8 cellular contexts compared by ENCODE assay signal in the genomic region with DNA sequence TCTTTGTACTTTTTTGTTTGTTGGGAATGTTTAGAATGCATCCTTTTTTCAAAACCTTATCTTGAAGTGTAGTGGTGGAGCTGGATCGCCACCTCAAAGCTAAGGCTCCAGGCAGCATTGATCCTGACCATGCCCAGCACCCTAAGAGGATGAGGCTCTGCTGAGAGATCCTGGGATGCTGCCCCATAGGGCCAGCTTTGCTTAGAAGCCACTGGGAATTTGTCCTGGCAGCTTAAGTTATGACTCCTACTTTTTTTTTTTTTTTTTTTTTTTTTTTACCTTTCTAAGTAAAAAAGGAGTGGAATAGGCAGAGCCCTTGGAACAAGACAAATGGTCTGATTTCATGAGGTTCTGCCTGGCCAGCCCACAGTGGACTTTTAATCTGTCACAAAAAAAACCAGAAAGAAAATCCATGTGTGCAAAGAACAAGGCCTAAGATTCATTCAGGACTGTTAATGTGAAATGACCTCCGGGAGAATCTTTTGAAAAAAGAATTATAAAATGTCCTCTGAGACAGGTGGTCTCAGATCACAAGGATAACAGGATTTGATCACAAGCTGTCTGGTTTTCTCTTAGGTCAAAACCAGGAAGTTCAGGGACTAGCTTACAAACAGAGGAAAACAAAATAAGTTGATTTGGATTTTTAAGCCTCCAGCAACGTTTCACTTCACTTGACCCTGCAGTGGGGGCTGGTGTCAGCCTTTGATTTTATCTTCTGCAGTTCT. TPM values are rescaled to one million over a fixed set of nuclear protein-coding genes. Genes with fewer than 3 reads are reported as not detected.
DNase-seq lines count a peak whose midpoint lies in the region; ATAC-seq, FAIRE-seq and TF ChIP-seq lines count a peak whose summit lies in the region.

No MANE protein-coding gene starts in this region.

- dilution Hi-C loops in endothelial cell of umbilical vein (cut with MboI; ENCODE audit: extremely low pct_ligation_motif_present, low sequenced_read_pairs) = no loop called here

- H4K91ac ChIP-seq in trophoblast cell (ENCODE audit: low read depth, low read length) = no peak overlapping the region

- H3K23ac ChIP-seq in trophoblast cell (ENCODE audit: low read length) = no peak overlapping the region

- FAIRE-seq in endothelial cell of umbilical vein (lab: Jason Lieb, UNC) = no peak

- H3K4ac ChIP-seq in trophoblast cell (ENCODE audit: low read depth, low read length) = no peak overlapping the region

- H2AFZ ChIP-seq in endothelial cell of umbilical vein (ENCODE audit: low read depth, low read length) = no peak overlapping the region
- no peak overlapping the region for H2AFZ ChIP-seq in trophoblast cell (ENCODE audit: insufficient read depth, low read length, poor library complexity)

- no peak overlapping the region for H2AK5ac ChIP-seq in trophoblast cell (ENCODE audit: low read length)

- H3K9me1 ChIP-seq in endothelial cell of umbilical vein (replicated peaks; ENCODE audit: control insufficient read depth, extremely low read depth, insufficient read depth, low read length) = no peaks in the 10 kb centered on the region

- no peak for TF ChIP-seq POLR2A in endothelial cell of umbilical vein (IDR thresholded peaks at IDR 0.05; ENCODE audit: low read depth, low read length)

- no peaks in the 10 kb centered on the region for H3K79me1 ChIP-seq in trophoblast cell (ENCODE audit: low read length)

- POLR2A ChIA-PET in endothelial cell of umbilical vein (lab: Charles Lee) = interaction anchor here (0.7 to 1.3 kb wide), 2 partner anchors 12 to 86 kb away, joined by 4 read pairs; no protein-coding TSS in a partner anchor

- CTCF ChIA-PET in endothelial cell of umbilical vein (lab: Charles Lee) = interaction anchor here (0.6 to 2.0 kb wide), 11 partner anchors 9 to 86 kb away, joined by 3 to 12 read pairs (median 4); a partner anchor contains a TSS

- H3K18ac ChIP-seq in trophoblast cell (ENCODE audit: low read length) = no peak overlapping the region

- intact Hi-C loops in endothelial cell of umbilical vein (cut with micrococcal nuclease) = loop anchor here (2.0 kb wide), 1 partner anchor 85 kb away; no protein-coding TSS in a partner anchor

- H3K4me3 ChIP-seq in endothelial cell of umbilical vein (replicated peaks in 1 of 3; ENCODE audit: insufficient read depth in 1 of 3, low read depth in 1 of 3, low read length in 3 of 3) (no peak overlapping the region), trophoblast cell (ENCODE audit: low read depth, low read length) (no peak overlapping the region)

- H3K14ac ChIP-seq in trophoblast cell (ENCODE audit: low read length) = no peak overlapping the region

- TF ChIP-seq CTCF in endothelial cell of umbilical vein (IDR thresholded peaks at IDR 0.05; ENCODE audit: extremely low read depth in 1 of 2, insufficient read depth in 1 of 2, low read depth in 1 of 2, low read length in 2 of 2) = no peak

- H3K27me3 ChIP-seq in endothelial cell of umbilical vein (ENCODE audit: control insufficient read depth in 2 of 2, insufficient read depth in 2 of 2, low read length in 2 of 2) (peaks cover 2 to 3% of the 10 kb centered on the region in 2 experiments), trophoblast cell (ENCODE audit: insufficient read depth, low read length) (no peaks in the 10 kb centered on the region)

- WGBS in trophoblast cell (ENCODE audit: extremely low coverage, insufficient coverage, insufficient read length) = no CpG with 5 or more reads among the region's 3 CpGs

- H3K4me1 ChIP-seq in endothelial cell of umbilical vein (ENCODE audit: control insufficient read depth, extremely low read depth, insufficient read depth, low read length) (peaks cover 15% of the 10 kb centered on the region), trophoblast cell (ENCODE audit: control insufficient read depth in 1 of 2, insufficient read depth in 2 of 2, low read length in 2 of 2) (peaks cover 2 to 10% of the 10 kb centered on the region in 2 experiments)

- H3K9me3 ChIP-seq in endothelial cell of umbilical vein (replicated peaks; ENCODE audit: control insufficient read depth, insufficient read depth, low read length) (no peaks in the 10 kb centered on the region), trophoblast cell (ENCODE audit: insufficient read depth, low read depth, low read length) (no peaks in the 10 kb centered on the region)

- peak; percentile 31 for DNase-seq in EL
- DNase-seq in OCI-M1 (lab: John Stamatoyannopoulos, UW) = peak; percentile 32
- peak; percentile 4 for DNase-seq in endothelial cell of umbilical vein (ENCODE audit: low read depth, low spot score)
- no peak for DNase-seq in trophoblast cell
- DNase-seq in GF-D8 (lab: John Stamatoyannopoulos, UW) = no peak
- DNase-seq in NCI-H2107 treated with DMSO at 0.1 percent for 48 hours (lab: John Stamatoyannopoulos, UW; ENCODE audit: unreplicated experiment) = no peak
- DNase-seq in inferior parietal cortex (ENCODE audit: extremely low spot score) = no peak

- H2BK12ac ChIP-seq in trophoblast cell (ENCODE audit: low read length) = no peak overlapping the region

- H2BK5ac ChIP-seq in trophoblast cell (ENCODE audit: low read depth, low read length, poor library complexity) = no peak overlapping the region

- BruUV-seq in endothelial cell of umbilical vein (replicated peaks; lab: Mats Ljungman, UMichigan) = no TSS peak

- H3K27ac ChIP-seq in endothelial cell of umbilical vein (ENCODE audit: insufficient read depth, low read depth, low read length) = no peak overlapping the region
- peak overlapping the region; percentile 39 for H3K27ac ChIP-seq in trophoblast cell (ENCODE audit: low read depth, low read length)

- H2BK120ac ChIP-seq in trophoblast cell (ENCODE audit: insufficient read depth, low read length, poor library complexity) = no peak overlapping the region

- H4K12ac ChIP-seq in trophoblast cell (ENCODE audit: low read depth, low read length) = no peak overlapping the region

- H3K36me3 ChIP-seq in endothelial cell of umbilical vein (ENCODE audit: control insufficient read depth in 2 of 2, extremely low read depth in 1 of 2, insufficient read depth in 2 of 2, low read length in 2 of 2) (no peaks in the 10 kb centered on the region), trophoblast cell (ENCODE audit: control insufficient read depth in 1 of 2, insufficient read depth in 2 of 2, low read length in 2 of 2) (no peaks in the 10 kb centered on the region)

- no peaks in the 10 kb centered on the region for H4K20me1 ChIP-seq in endothelial cell of umbilical vein (replicated peaks; ENCODE audit: control insufficient read depth, extremely low read depth, insufficient read depth, low read length)

- no peak for ATAC-seq in GM18870 (IDR thresholded peaks at IDR 0.05; ENCODE audit: unreplicated experiment)

- H4K8ac ChIP-seq in trophoblast cell (ENCODE audit: low read depth, low read length) = no peak overlapping the region

- H3K9ac ChIP-seq in endothelial cell of umbilical vein (replicated peaks; ENCODE audit: extremely low read depth, insufficient read depth, low read length) = no peak overlapping the region
- no peak overlapping the region for H3K9ac ChIP-seq in trophoblast cell (ENCODE audit: low read length)

- peak overlapping the region; percentile 53 for H3K4me2 ChIP-seq in endothelial cell of umbilical vein (ENCODE audit: insufficient read depth, low read length)
- peak overlapping the region; percentile 52 for H3K4me2 ChIP-seq in trophoblast cell (ENCODE audit: low read length)

- no peaks in the 10 kb centered on the region for H3K79me2 ChIP-seq in endothelial cell of umbilical vein (ENCODE audit: control insufficient read depth, insufficient read depth, low read length)
- H3K79me2 ChIP-seq in trophoblast cell (ENCODE audit: control insufficient read depth, insufficient read depth, low read length, poor library complexity) = no peaks in the 10 kb centered on the region

TF ChIP-seq in endothelial cell of umbilical vein, 7 proteins besides CTCF, POLR2A, EP300 and RAD21:
- TF ChIP-seq EZH2 (IDR thresholded peaks at IDR 0.05; ENCODE audit: borderline replicate concordance, low read depth, low read length, severe bottlenecking) = no peak

RNA-seq across cellular contexts. Expression of a gene that starts 26.0 kb away (rescaled TPM):
- 56.4 and 57.1 TPM in 2 replicates for total RNA-seq in endothelial cell of umbilical vein
- polyA plus RNA-seq in endothelial cell of umbilical vein = 14.4 and 17.8 TPM in 2 replicates
- 35.0 and 36.2 TPM in 2 replicates for polyA plus RNA-seq in endothelial cell of umbilical vein (2011; cell fraction: cytosol; rRNA removed)
- polyA plus RNA-seq in endothelial cell of umbilical vein (2011; cell fraction: nucleus; rRNA removed) = 12.1 and 15.4 TPM in 2 replicates
- polyA plus RNA-seq in endothelial cell of umbilical vein (2012) = 38.3 and 54.9 TPM in 2 replicates
- polyA minus RNA-seq in endothelial cell of umbilical vein = 11.1 and 11.7 TPM in 2 replicates
- 18.0 TPM for polyA minus RNA-seq in endothelial cell of umbilical vein (2011; cell fraction: cytosol; rRNA and poly(A)+ RNA removed)
- polyA minus RNA-seq in endothelial cell of umbilical vein (2011; cell fraction: nucleus; rRNA and poly(A)+ RNA removed) = 6.4 and 7.5 TPM in 2 replicates
- polyA plus RNA-seq in trophoblast cell (2013) = 43.4 and 43.6 TPM in 2 replicates

Comparison
In these comparisons a context has a peak if more than half of its experiments do, and no peak if none do; other contexts are left out.
1. DNase-seq: peak in EL (single experiment), OCI-M1 (single experiment) and endothelial cell of umbilical vein (single experiment); none in trophoblast cell (0 of 2), GF-D8 (single experiment), NCI-H2107 treated with DMSO at 0.1 percent for 48 hours (single experiment) and inferior parietal cortex (single experiment).